Comparison of ENCODE assay signal across 6 cellular contexts in the genomic region with DNA sequence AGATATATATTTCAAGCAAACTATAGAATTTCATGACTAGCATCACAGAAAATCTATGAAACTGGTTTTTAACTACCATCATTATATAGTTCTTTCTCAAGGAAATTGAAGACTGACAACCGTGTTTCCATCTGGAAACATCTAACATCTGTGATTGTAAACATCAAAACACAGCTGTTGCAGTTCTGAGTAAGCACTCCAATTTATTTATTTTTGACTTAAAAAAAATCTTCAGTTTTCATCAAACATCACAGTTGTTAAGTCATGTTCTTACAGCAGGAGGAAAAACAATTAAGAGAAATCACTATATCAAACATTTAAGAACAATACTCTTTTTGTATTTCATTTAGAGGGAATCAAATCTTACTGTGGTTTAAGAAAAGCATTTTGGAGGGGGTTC.
"Had no signal": no experiment of that assay in that cellular context is flagged by ENCODE, and none has a peak within 500 bp of the region (broad histone marks: within the 10 kb centered on the region; RNA-seq: fewer than 3 reads in every experiment).

No MANE protein-coding gene starts in this region.

- H3K4me3 ChIP-seq: GM23338, K562 had no signal

- DNase-seq: H9, HFFc6, IMR-90 had no signal

- ATAC-seq: HCT116, K562 had no signal
